Comparison of ENCODE assay signal across 25 cellular contexts in genomic region chr9:97284798-97285197, GRCh38. TPM values are rescaled to one million over a fixed set of nuclear protein-coding genes. Genes with fewer than 3 reads are reported as not detected.
DNase-seq lines count a peak whose midpoint lies in the region; ATAC-seq, FAIRE-seq and TF ChIP-seq lines count a peak whose summit lies in the region.
"Had no signal": no experiment of that assay in that cellular context is flagged by ENCODE, and none has a peak within 500 bp of the region (broad histone marks: within the 10 kb centered on the region; RNA-seq: fewer than 3 reads in every experiment).

No MANE protein-coding gene starts in this region.

- FAIRE-seq in K562 (lab: Jason Lieb, UNC), result peak; percentile 74

- POLR2A ChIA-PET in K562 (lab: Yijun Ruan, JAX), result no interaction called here

- H2AFZ ChIP-seq in K562 (ENCODE audit: low read depth, low read length) (no peak overlapping the region), hepatocyte (no peak overlapping the region)

- ATAC-seq in K562, result peak; percentile 40; the same call in 1 of the 3 replicates
- ATAC-seq: left colon; stimulated activated naive CD8-positive, alpha-beta T cell treated with anti-CD3 and anti-CD28 coated beads, Interleukin-15, Interleukin-2, amounts not matched to agents 100 U/mL and 50 U/mL, for 24 hours had no signal

- H3K9me2 ChIP-seq in DOHH2 (replicated peaks; ENCODE audit: control insufficient read depth, low read length) (no peaks in the 10 kb centered on the region), hepatocyte (replicated peaks; ENCODE audit: insufficient read depth) (no peaks in the 10 kb centered on the region)

- peaks cover 9% of the 10 kb centered on the region; the same call in 1 of the 2 replicates for H3K9me3 ChIP-seq in DOHH2 (ENCODE audit: control insufficient read depth, insufficient read depth, low read length)
- H3K9me3 ChIP-seq in K562 (replicated peaks; ENCODE audit: control insufficient read depth, insufficient read depth, low read depth, low read length), result no peaks in the 10 kb centered on the region
- H3K9me3 ChIP-seq in hepatocyte (ENCODE audit: low read depth), result no peaks in the 10 kb centered on the region
- H3K9me3 ChIP-seq: adrenal gland, colonic mucosa, MG63, thyroid gland had no signal

- no peaks in the 10 kb centered on the region for H4K20me1 ChIP-seq in DOHH2 (ENCODE audit: control insufficient read depth, insufficient read depth, low read depth, low read length)
- H4K20me1 ChIP-seq in K562 (replicated peaks; ENCODE audit: control insufficient read depth, insufficient read depth, low read length), result no peaks in the 10 kb centered on the region
- H4K20me1 ChIP-seq in hepatocyte (ENCODE audit: insufficient read depth, poor library complexity, severe bottlenecking), result no peaks in the 10 kb centered on the region
- H4K20me1 ChIP-seq: BLaER1 had no signal

- DNase-seq in K562 (ENCODE audit: extremely low read depth in 1 of 4, low spot score in 3 of 4) (no peak), retinal pigment epithelial cell (ENCODE audit: low read depth) (no peak), hepatocyte (ENCODE audit: low spot score) (no peak), HuH-7.5 (ENCODE audit: low spot score) (no peak), COLO668 (lab: John Stamatoyannopoulos, UW; ENCODE audit: unreplicated experiment) (no peak)
- DNase-seq: activated CD8-positive, alpha-beta memory T cell treated with anti-CD3 and anti-CD28 coated beads for 24 hours; activated naive CD4-positive, alpha-beta T cell; activated T-cell treated with anti-CD3 and anti-CD28 coated beads, Interleukin-2, amount 50 U/mL, for 24 hours; adrenal gland; colonic mucosa; head of caudate nucleus; left colon; MG63; NCI-H1436 treated with DMSO at 0.1 percent for 48 hours; NCI-H2171; NCI-H524; occipital lobe; SHP77; stimulated activated CD4-positive, alpha-beta T cell treated with anti-CD3 and anti-CD28 coated beads, Interleukin-4, amount 100 ng/mL, for 4 hours; stimulated activated naive CD8-positive, alpha-beta T cell treated with anti-CD3 and anti-CD28 coated beads, Interleukin-15, Interleukin-2, amounts not matched to agents 100 U/mL and 50 U/mL, for 24 hours; thyroid gland had no signal

- H3K27me3 ChIP-seq in DOHH2 (ENCODE audit: control insufficient read depth, low read length) (no peaks in the 10 kb centered on the region), K562 (ENCODE audit: control insufficient read depth in 2 of 2, insufficient read depth in 2 of 2, low read length in 2 of 2) (no peaks in the 10 kb centered on the region), hepatocyte (no peaks in the 10 kb centered on the region)
- H3K27me3 ChIP-seq: adrenal gland, BLaER1, colonic mucosa, MG63, thyroid gland had no signal

- no peaks in the 10 kb centered on the region for H3F3A ChIP-seq in DOHH2 (ENCODE audit: control insufficient read depth, insufficient read depth)

- 27% methylated on average over 2 of the region's 2 CpGs for WGBS in K562 (ENCODE audit: insufficient coverage, low coverage, missing lambda C conversion rate)
- WGBS in hepatocyte (ENCODE audit: low lambda C conversion rate, missing lambda C conversion rate), result 96% methylated on average over 2 of the region's 2 CpGs

- TF ChIP-seq CTCF in DOHH2 (IDR thresholded peaks at IDR 0.05; ENCODE audit: low read depth, low read length, poor library complexity, severe bottlenecking) (peak; percentile 9), LNCAP (IDR thresholded peaks at IDR 0.05) (peak; percentile 28; the same call in 1 of the 2 replicates), K562 (IDR thresholded peaks at IDR 0.05 in 2 of 3, conservative IDR thresholded peaks at IDR 0.05 in 1 of 3; ENCODE audit: insufficient read depth in 2 of 3, low read depth in 1 of 3, low read length in 3 of 3) (peak; percentile 11 to 51 (median 19); a peak in 3 of 6 replicates), retinal pigment epithelial cell (conservative IDR thresholded peaks at IDR 0.05; ENCODE audit: low read depth, low read length) (peak; percentile 3), hepatocyte (IDR thresholded peaks at IDR 0.05; ENCODE audit: poor library complexity) (no peak)

- intact Hi-C loops in K562 (cut with micrococcal nuclease), result no loop called here

- CTCF ChIA-PET in K562 (lab: Yijun Ruan, JAX; ENCODE audit: low intra/inter-chr PET ratio), result no interaction called here

- in situ Hi-C loops in K562 (cut with MboI), result no loop called here

- no peaks in the 10 kb centered on the region for H3K9me1 ChIP-seq in K562 (ENCODE audit: control insufficient read depth, insufficient read depth, low read length)

- no peak overlapping the region for H3K4me2 ChIP-seq in DOHH2 (ENCODE audit: low read length)
- no peak overlapping the region for H3K4me2 ChIP-seq in K562 (ENCODE audit: insufficient read depth, low read length)
- no peak overlapping the region for H3K4me2 ChIP-seq in hepatocyte
- H3K4me2 ChIP-seq: BLaER1 had no signal

- H3K4me3 ChIP-seq in DOHH2 (ENCODE audit: low read length) (no peak overlapping the region), K562 (no peak overlapping the region), retinal pigment epithelial cell (ENCODE audit: low read length) (no peak overlapping the region), hepatocyte (no peak overlapping the region)
- H3K4me3 ChIP-seq: adrenal gland, BLaER1, colonic mucosa, MG63, thyroid gland had no signal

- H3K4me1 ChIP-seq in DOHH2 (ENCODE audit: control insufficient read depth, low read length), result no peaks in the 10 kb centered on the region
- H3K4me1 ChIP-seq in K562 (replicated peaks in 1 of 2; ENCODE audit: control insufficient read depth in 2 of 2, insufficient read depth in 2 of 2, low read length in 2 of 2), result peaks cover 0 to 20% of the 10 kb centered on the region in 2 experiments; a peak in 2 of 5 replicates
- no peaks in the 10 kb centered on the region for H3K4me1 ChIP-seq in hepatocyte (ENCODE audit: insufficient read depth)
- H3K4me1 ChIP-seq: adrenal gland, BLaER1, colonic mucosa, thyroid gland had no signal

- TF ChIP-seq POLR2A in K562 (conservative IDR thresholded peaks at IDR 0.05), result no peak

- H3K79me2 ChIP-seq in DOHH2 (ENCODE audit: control insufficient read depth, low read length), result no peaks in the 10 kb centered on the region
- no peaks in the 10 kb centered on the region for H3K79me2 ChIP-seq in K562 (ENCODE audit: control insufficient read depth, insufficient read depth, low read length)
- H3K79me2 ChIP-seq in hepatocyte, result no peaks in the 10 kb centered on the region

- H3K27ac ChIP-seq in DOHH2 (ENCODE audit: low read depth, low read length), result no peak overlapping the region
- no peak overlapping the region for H3K27ac ChIP-seq in K562 (ENCODE audit: extremely low read depth, low read depth, low read length)
- H3K27ac ChIP-seq in hepatocyte, result no peak overlapping the region
- H3K27ac ChIP-seq: adrenal gland, BLaER1, colonic mucosa, thyroid gland had no signal

- no TSS peak for BruUV-seq in K562 (replicated peaks; lab: Mats Ljungman, UMichigan)

- H3K36me3 ChIP-seq in DOHH2 (ENCODE audit: control insufficient read depth, low read length) (no peaks in the 10 kb centered on the region), K562 (ENCODE audit: control insufficient read depth, insufficient read depth, low read length) (peaks cover 29% of the 10 kb centered on the region; the same call in 2 of the 3 replicates), hepatocyte (replicated peaks; ENCODE audit: insufficient read depth, low read depth) (no peaks in the 10 kb centered on the region)
- H3K36me3 ChIP-seq: adrenal gland, BLaER1, colonic mucosa had no signal

- TF ChIP-seq EP300 in K562 (IDR thresholded peaks at IDR 0.05; ENCODE audit: low read length), result no peak

- TF ChIP-seq RAD21 in K562 (CRISPR knock-in tag; conservative IDR thresholded peaks at IDR 0.05 in 1 of 2, IDR thresholded peaks at IDR 0.05 in 1 of 2), result peak in 1 of 2 experiments; percentile 58; a peak in 2 of 4 replicates

- no peak overlapping the region for H3K9ac ChIP-seq in K562 (ENCODE audit: insufficient read depth in 1 of 2, low read depth in 2 of 2, low read length in 2 of 2)
- H3K9ac ChIP-seq: BLaER1 had no signal

TF ChIP-seq in K562, 482 proteins besides CTCF, POLR2A, EP300 and RAD21 (continues in another document):
- TF ChIP-seq CBX3 (IDR thresholded peaks at IDR 0.05; ENCODE audit: borderline replicate concordance in 1 of 2, low read length in 2 of 2) (0 out of 3 replicates have a peak, but pooled peaks of 1 of the 2 experiments have one; percentile 17), ARID3A (IDR thresholded peaks at IDR 0.05; ENCODE audit: borderline replicate concordance, low read depth, low read length) (peak; percentile 37; the same call in 1 of the 2 replicates), SREBF2 (CRISPR knock-in tag; IDR thresholded peaks at IDR 0.05) (no peak)

RNA-seq across cellular contexts. Expression of gene CCDC180, which starts 22.7 kb away (rescaled TPM):
- total RNA-seq in K562 (2011; cell fraction: chromatin; rRNA removed; ENCODE audit: low replicate concordance), result 15.0 and 22.8 TPM in 2 replicates
- 5.7 and 7.5 TPM in 2 replicates for total RNA-seq in K562 (2011; cell fraction: nucleolus; rRNA removed)
- total RNA-seq in K562 (2011; cell fraction: nucleoplasm; rRNA removed), result 11.6 and 12.4 TPM in 2 replicates
- total RNA-seq in K562 (2014; rRNA removed) (2.5 and 2.7 TPM in 2 replicates), K562 (2014; rRNA removed; fragmentation: Illumina TruSeq; extraction: Trizol) (4.2 and 5.4 TPM in 2 replicates), K562 (2015; rRNA removed; fragmentation: Illumina TruSeq; extraction: Trizol) (3.7 and 5.1 TPM in 2 replicates), K562 (2021) (2.3 TPM in 2 replicates), hepatocyte (0.57 and 2.3 TPM in 2 replicates)
- polyA plus RNA-seq in K562 (2011; rRNA removed) (2.0 and 2.8 TPM in 2 replicates), K562 (2014; fragmentation: Illumina TruSeq; extraction: Trizol) (2.0 and 3.2 TPM in 2 replicates), K562 (2014; fragmentation: Nextera tagmentation; extraction: Ambion mirVana) (under 1 TPM; 0.56 to 0.70 TPM), K562 (2014; rRNA removed) (2.7 and 3.9 TPM in 2 replicates), hepatocyte (0.83 and 1.3 TPM in 2 replicates)
- 0.40 and 0.75 TPM in 2 replicates for polyA plus RNA-seq in K562 (2011; cell fraction: cytosol; rRNA removed)
- 6.6 and 10.3 TPM in 2 replicates for polyA plus RNA-seq in K562 (2011; cell fraction: nucleus; rRNA removed)
- 2.6 and 2.7 TPM in 2 replicates for polyA plus RNA-seq in K562 (2012)
- 3.2 and 6.5 TPM in 2 replicates for polyA minus RNA-seq in K562 (2011; rRNA and poly(A)+ RNA removed)
- 2.3 and 2.6 TPM in 2 replicates for polyA minus RNA-seq in K562 (2011; cell fraction: cytosol; rRNA and poly(A)+ RNA removed)
- polyA minus RNA-seq in K562 (2011; cell fraction: nucleus; rRNA and poly(A)+ RNA removed), result 7.0 and 17.3 TPM in 2 replicates
- total RNA-seq: myocyte had no signal
